Comparison of ENCODE assay signal across 8 cellular contexts in the genomic region with DNA sequence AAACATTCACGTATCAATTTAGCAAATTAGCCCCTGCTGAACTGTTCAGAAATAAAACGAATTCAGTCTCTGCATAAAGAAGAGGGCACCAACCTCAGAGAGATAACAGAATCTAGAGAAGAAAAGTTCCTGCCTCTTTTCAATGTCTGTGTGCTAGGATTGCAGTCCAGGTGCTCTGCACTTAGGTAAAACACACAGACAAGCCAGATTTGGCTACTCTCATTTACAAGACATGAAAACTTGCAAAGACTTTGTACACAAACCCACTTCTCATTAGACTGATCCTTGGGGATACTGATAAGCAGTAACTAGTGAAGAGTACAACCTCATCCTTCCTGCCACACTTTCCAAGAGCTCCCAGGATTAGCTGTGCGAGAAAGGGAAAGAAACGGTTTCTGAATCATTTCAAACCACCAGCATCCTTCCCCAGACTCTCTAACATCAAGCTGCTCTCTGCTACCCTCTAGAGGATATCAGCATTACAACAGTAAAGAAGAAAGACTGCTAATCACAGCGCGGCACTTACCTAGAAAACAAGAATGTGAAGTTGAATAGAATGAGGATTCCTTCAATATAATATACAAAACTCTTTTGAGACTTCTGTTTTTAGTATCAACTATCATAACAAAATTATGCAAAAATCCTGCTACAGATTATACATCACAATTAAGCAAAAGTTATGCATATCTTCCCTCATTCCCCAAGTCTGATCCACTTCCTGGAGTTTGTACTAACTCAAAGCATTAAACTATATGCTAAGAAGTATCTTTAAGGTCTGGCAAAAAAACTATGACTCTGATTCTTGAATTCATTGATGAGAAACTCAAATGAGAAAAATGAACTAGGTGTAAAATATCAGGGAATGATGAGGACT.
DNase-seq lines count a peak whose midpoint lies in the region; ATAC-seq, FAIRE-seq and TF ChIP-seq lines count a peak whose summit lies in the region.

No MANE protein-coding gene starts in this region.

- H3K36me3 Mint-ChIP-seq in activated naive CD8-positive, alpha-beta T cell treated with anti-CD3 and anti-CD28 coated beads, Interleukin-2, amount 50 U/mL, for 24 hours (ENCODE audit: low read depth) = no peaks in the 10 kb centered on the region
- H3K36me3 Mint-ChIP-seq in activated naive CD8-positive, alpha-beta T cell treated with anti-CD3 and anti-CD28 coated beads for 36 hours = no peaks in the 10 kb centered on the region
- H3K36me3 Mint-ChIP-seq in mesothelial cell of epicardium = peaks cover 4% of the 10 kb centered on the region

- H3K4me3 ChIP-seq in Peyer's patch = no peak overlapping the region

- H3K4me3 Mint-ChIP-seq in activated naive CD8-positive, alpha-beta T cell treated with anti-CD3 and anti-CD28 coated beads, Interleukin-2, amount 50 U/mL, for 24 hours = no peak overlapping the region
- H3K4me3 Mint-ChIP-seq in activated naive CD8-positive, alpha-beta T cell treated with anti-CD3 and anti-CD28 coated beads for 36 hours = no peak overlapping the region
- H3K4me3 Mint-ChIP-seq in mesothelial cell of epicardium = no peak overlapping the region

- no peaks in the 10 kb centered on the region for H3K9me3 Mint-ChIP-seq in activated naive CD8-positive, alpha-beta T cell treated with anti-CD3 and anti-CD28 coated beads, Interleukin-2, amount 50 U/mL, for 24 hours
- H3K9me3 Mint-ChIP-seq in activated naive CD8-positive, alpha-beta T cell treated with anti-CD3 and anti-CD28 coated beads for 36 hours = no peaks in the 10 kb centered on the region
- H3K9me3 Mint-ChIP-seq in mesothelial cell of epicardium = no peaks in the 10 kb centered on the region

- no peaks in the 10 kb centered on the region for H3K4me1 Mint-ChIP-seq in activated naive CD8-positive, alpha-beta T cell treated with anti-CD3 and anti-CD28 coated beads, Interleukin-2, amount 50 U/mL, for 24 hours
- H3K4me1 Mint-ChIP-seq in activated naive CD8-positive, alpha-beta T cell treated with anti-CD3 and anti-CD28 coated beads for 36 hours = no peaks in the 10 kb centered on the region
- peaks cover 33% of the 10 kb centered on the region for H3K4me1 Mint-ChIP-seq in mesothelial cell of epicardium

- peaks cover 2% of the 10 kb centered on the region for H3K27me3 Mint-ChIP-seq in activated naive CD8-positive, alpha-beta T cell treated with anti-CD3 and anti-CD28 coated beads, Interleukin-2, amount 50 U/mL, for 24 hours
- peaks cover 31% of the 10 kb centered on the region for H3K27me3 Mint-ChIP-seq in activated naive CD8-positive, alpha-beta T cell treated with anti-CD3 and anti-CD28 coated beads for 36 hours
- H3K27me3 Mint-ChIP-seq in mesothelial cell of epicardium (ENCODE audit: low read depth) = no peaks in the 10 kb centered on the region

- no peak for ATAC-seq in activated naive CD8-positive, alpha-beta T cell treated with anti-CD3 and anti-CD28 coated beads, Interleukin-2, amount 50 U/mL, for 24 hours
- peak; percentile 93 for ATAC-seq in GM21717 (IDR thresholded peaks at IDR 0.05; ENCODE audit: unreplicated experiment)

- TF ChIP-seq CTCF in Peyer's patch (IDR thresholded peaks at IDR 0.05) (peak in 5 of 6 experiments; percentile 35 to 73 (median 67)), mesothelial cell of epicardium (IDR thresholded peaks at IDR 0.05; ENCODE audit: unreplicated experiment) (peak; percentile 66)

- no peak overlapping the region for H3K27ac ChIP-seq in Peyer's patch

- no peaks in the 10 kb centered on the region for H3K36me3 ChIP-seq in Peyer's patch

- TF ChIP-seq POLR2A in Peyer's patch (IDR thresholded peaks at IDR 0.05) = no peak

- no peak overlapping the region for H3K27ac Mint-ChIP-seq in activated naive CD8-positive, alpha-beta T cell treated with anti-CD3 and anti-CD28 coated beads, Interleukin-2, amount 50 U/mL, for 24 hours
- H3K27ac Mint-ChIP-seq in activated naive CD8-positive, alpha-beta T cell treated with anti-CD3 and anti-CD28 coated beads for 36 hours = no peak overlapping the region
- no peak overlapping the region for H3K27ac Mint-ChIP-seq in mesothelial cell of epicardium

- no peaks in the 10 kb centered on the region for H3K9me3 ChIP-seq in Peyer's patch

- peak; percentile 86 for FAIRE-seq in endometrium (lab: Jason Lieb, UNC)

- no peaks in the 10 kb centered on the region for H3K27me3 ChIP-seq in Peyer's patch

- peak; percentile 1 for DNase-seq in activated naive CD8-positive, alpha-beta T cell treated with anti-CD3 and anti-CD28 coated beads, Interleukin-2, amount 50 U/mL, for 24 hours
- no peak for DNase-seq in activated naive CD8-positive, alpha-beta T cell treated with anti-CD3 and anti-CD28 coated beads for 36 hours
- DNase-seq in HS-5 (ENCODE audit: low read depth) = peak; percentile 44
- no peak for DNase-seq in Peyer's patch
- no peak for DNase-seq in mesothelial cell of epicardium (ENCODE audit: low spot score in 2 of 2, unreplicated experiment in 2 of 2)
- DNase-seq in GOT3 (lab: John Stamatoyannopoulos, UW) = no peak

- peaks cover 0 to 11% (median 0%) of the 10 kb centered on the region in 4 donors for H3K4me1 ChIP-seq in Peyer's patch

Comparison
In these comparisons a context has a peak if more than half of its experiments do, and no peak if none do; other contexts are left out.
1. DNase-seq: peak in activated naive CD8-positive, alpha-beta T cell treated with anti-CD3 and anti-CD28 coated beads, Interleukin-2, amount 50 U/mL, for 24 hours (single experiment) and HS-5 (single experiment); none in activated naive CD8-positive, alpha-beta T cell treated with anti-CD3 and anti-CD28 coated beads for 36 hours (single experiment), Peyer's patch (0 of 3), mesothelial cell of epicardium (0 of 2) and GOT3 (single experiment).